ENCODE assay signal across 8 cellular contexts in genomic region chr3:123028233-123028828, GRCh38. TPM values are rescaled to one million over a fixed set of nuclear protein-coding genes. Genes with fewer than 3 reads are reported as not detected.
DNase-seq lines count a peak whose midpoint lies in the region; ATAC-seq and TF ChIP-seq lines count a peak whose summit lies in the region.

No MANE protein-coding gene starts in this region.

- peak overlapping the region; percentile 68 for H3K4me3 ChIP-seq in CD4-positive, CD25-positive, alpha-beta regulatory T cell (ENCODE audit: low read depth, low read length)
- H3K4me3 ChIP-seq in HEK293 (ENCODE audit: low read depth, low read length) (peak overlapping the region; percentile 47), fibroblast of pulmonary artery (replicated peaks; ENCODE audit: low read depth, low read length) (peak overlapping the region; percentile 45), vagina (peak overlapping the region; percentile 42 to 60)

- peak in 2 of 3 donors; percentile 24 to 54 for DNase-seq in CD4-positive, CD25-positive, alpha-beta regulatory T cell
- DNase-seq in NCI-H446 (lab: John Stamatoyannopoulos, UW): peak; percentile 64 to 79
- DNase-seq in activated T-cell treated with anti-CD3 and anti-CD28 coated beads, Interleukin-2, amount 50 U/mL, for 4 hours: no peak
- DNase-seq in fibroblast of pulmonary artery (ENCODE audit: low read depth): peak; percentile 81
- peak; percentile 44 for DNase-seq in naive B cell
- DNase-seq in vagina (ENCODE audit: extremely low spot score in 2 of 2): no peak

- peaks cover 6 to 21% (median 7%) of the 10 kb centered on the region in 4 donors for H3K4me1 Mint-ChIP-seq in CD4-positive, CD25-positive, alpha-beta regulatory T cell
- H3K4me1 Mint-ChIP-seq in activated T-cell treated with anti-CD3 and anti-CD28 coated beads, Interleukin-2, amount 50 U/mL, for 4 hours (ENCODE audit: low read depth): peaks cover 18% of the 10 kb centered on the region
- H3K4me1 Mint-ChIP-seq in naive B cell: peaks cover 16 to 25% (median 16%) of the 10 kb centered on the region in 3 donors

- peak overlapping the region; percentile 76 to 94 (median 86) for H3K4me3 Mint-ChIP-seq in CD4-positive, CD25-positive, alpha-beta regulatory T cell
- peak overlapping the region; percentile 83 for H3K4me3 Mint-ChIP-seq in activated T-cell treated with anti-CD3 and anti-CD28 coated beads, Interleukin-2, amount 50 U/mL, for 4 hours
- H3K4me3 Mint-ChIP-seq in naive B cell: peak overlapping the region; percentile 70 to 93 (median 91)

- no peak overlapping the region for H3K27ac Mint-ChIP-seq in CD4-positive, CD25-positive, alpha-beta regulatory T cell
- peak overlapping the region in 2 of 6 donors; percentile 23 to 77 for H3K27ac Mint-ChIP-seq in naive B cell

- no peaks in the 10 kb centered on the region for H3K36me3 Mint-ChIP-seq in CD4-positive, CD25-positive, alpha-beta regulatory T cell
- no peaks in the 10 kb centered on the region for H3K36me3 Mint-ChIP-seq in activated T-cell treated with anti-CD3 and anti-CD28 coated beads, Interleukin-2, amount 50 U/mL, for 4 hours (ENCODE audit: insufficient read depth)
- H3K36me3 Mint-ChIP-seq in naive B cell: peaks cover 0 to 7% of the 10 kb centered on the region in 2 donors

- CTCF ChIA-PET in HEK293 (lab: Yijun Ruan, JAX): interaction anchor here (0.5 to 8.6 kb wide), 22 partner anchors 10 to 570 kb away, joined by 3 to 84 read pairs (median 3); no protein-coding TSS in a partner anchor

- H3K27ac ChIP-seq in CD4-positive, CD25-positive, alpha-beta regulatory T cell (ENCODE audit: insufficient read depth, low read length, poor library complexity, severe bottlenecking): no peak overlapping the region
- H3K27ac ChIP-seq in HEK293 (ENCODE audit: extremely low read depth, low read depth, low read length): peak overlapping the region; percentile 61
- H3K27ac ChIP-seq in vagina: peak overlapping the region; percentile 3

- POLR2A ChIA-PET in HEK293 (lab: Yijun Ruan, JAX): interaction anchor here (0.7 to 1.6 kb wide), 2 partner anchors 82 to 513 kb away, joined by 3 to 4 read pairs; partner anchors contain the start of gene KPNA1

- H3K9me3 ChIP-seq in CD4-positive, CD25-positive, alpha-beta regulatory T cell (ENCODE audit: control insufficient read depth in 2 of 2, low read length in 2 of 2): peaks cover 0 to 2% of the 10 kb centered on the region in 2 experiments
- H3K9me3 ChIP-seq in HEK293 (ENCODE audit: control insufficient read depth, insufficient read depth, low read depth, low read length) (no peaks in the 10 kb centered on the region), vagina (no peaks in the 10 kb centered on the region)

- TF ChIP-seq CTCF in HEK293 (tag by site-specific recombination; IDR thresholded peaks at IDR 0.05): peak; percentile 61
- TF ChIP-seq CTCF in fibroblast of pulmonary artery (IDR thresholded peaks at IDR 0.05; ENCODE audit: low read length, missing control alignments): peak; percentile 51
- peak; percentile 6 to 39 (median 23) for TF ChIP-seq CTCF in vagina (IDR thresholded peaks at IDR 0.05)

- H3K4me1 ChIP-seq in CD4-positive, CD25-positive, alpha-beta regulatory T cell (ENCODE audit: control insufficient read depth, insufficient read depth, low read length, poor library complexity, severe bottlenecking): peaks cover 22% of the 10 kb centered on the region
- H3K4me1 ChIP-seq in HEK293 (ENCODE audit: control insufficient read depth, insufficient read depth, low read length) (0 out of 2 replicates have a peak, but pooled peaks cover 3% of the 10 kb centered on the region), vagina (peaks cover 23% of the 10 kb centered on the region)

- no peak for TF ChIP-seq POLR2A in vagina (IDR thresholded peaks at IDR 0.05)

- peaks cover 0 to 2% (median 0%) of the 10 kb centered on the region in 7 donors for H3K9me3 Mint-ChIP-seq in CD4-positive, CD25-positive, alpha-beta regulatory T cell
- H3K9me3 Mint-ChIP-seq in activated T-cell treated with anti-CD3 and anti-CD28 coated beads, Interleukin-2, amount 50 U/mL, for 4 hours: no peaks in the 10 kb centered on the region
- no peaks in the 10 kb centered on the region for H3K9me3 Mint-ChIP-seq in naive B cell

- H3K27me3 ChIP-seq in CD4-positive, CD25-positive, alpha-beta regulatory T cell (ENCODE audit: control insufficient read depth, insufficient read depth, low read length): peaks cover 55% of the 10 kb centered on the region
- no peaks in the 10 kb centered on the region for H3K27me3 ChIP-seq in vagina

- peak in 1 of 2 donors; percentile 26 for ATAC-seq in CD4-positive, CD25-positive, alpha-beta regulatory T cell (ENCODE audit: low read depth in 2 of 2)
- peak; percentile 32 to 41 for ATAC-seq in activated T-cell treated with anti-CD3 and anti-CD28 coated beads, Interleukin-2, amount 50 U/mL, for 4 hours
- ATAC-seq in naive B cell (ENCODE audit: low read depth in 2 of 2): peak; percentile 36 to 37
- ATAC-seq in HG03520 (IDR thresholded peaks at IDR 0.05; ENCODE audit: unreplicated experiment): no peak

- no peaks in the 10 kb centered on the region for H3K36me3 ChIP-seq in CD4-positive, CD25-positive, alpha-beta regulatory T cell (ENCODE audit: control insufficient read depth, insufficient read depth, low read length)
- H3K36me3 ChIP-seq in HEK293 (ENCODE audit: control insufficient read depth in 2 of 2, insufficient read depth in 1 of 2, low read length in 2 of 2) (no peaks in the 10 kb centered on the region), vagina (no peaks in the 10 kb centered on the region)

- intact Hi-C loops in vagina (cut with DNase I): loop anchor here (5.0 kb wide), 1 partner anchor 86 kb away; no protein-coding TSS in a partner anchor

- peaks cover 35% of the 10 kb centered on the region for H3K27me3 Mint-ChIP-seq in CD4-positive, CD25-positive, alpha-beta regulatory T cell
- peaks cover 58% of the 10 kb centered on the region for H3K27me3 Mint-ChIP-seq in activated T-cell treated with anti-CD3 and anti-CD28 coated beads, Interleukin-2, amount 50 U/mL, for 4 hours (ENCODE audit: low read depth)
- peaks cover 13 to 51% (median 29%) of the 10 kb centered on the region in 3 donors for H3K27me3 Mint-ChIP-seq in naive B cell

TF ChIP-seq in HEK293, 187 proteins besides CTCF, POLR2A, EP300 and RAD21 (continues in another document):
- TF ChIP-seq ZNF548 (tag by site-specific recombination; IDR thresholded peaks at IDR 0.05) (no peak), ZNF558 (tag by site-specific recombination; IDR thresholded peaks at IDR 0.05) (peak; percentile 81), ZNF629 (tag by site-specific recombination; IDR thresholded peaks at IDR 0.05) (peak; percentile 53), ZNF2 (tag by site-specific recombination; IDR thresholded peaks at IDR 0.05) (0 out of 2 replicates have a peak, but pooled peaks have one; percentile 10), ZNF664 (tag by site-specific recombination; IDR thresholded peaks at IDR 0.05) (0 out of 2 replicates have a peak, but pooled peaks have one; percentile 27), ZNF639 (tag by site-specific recombination; IDR thresholded peaks at IDR 0.05) (0 out of 2 replicates have a peak, but pooled peaks have one; percentile 31), ZNF157 (tag by site-specific recombination; IDR thresholded peaks at IDR 0.05) (no peak), GLIS1 (tag by site-specific recombination; IDR thresholded peaks at IDR 0.05) (peak; percentile 53), ZNF366 (tag by site-specific recombination; conservative IDR thresholded peaks at IDR 0.05) (peak; percentile 76), ZNF48 (tag by site-specific recombination; IDR thresholded peaks at IDR 0.05) (no peak), ZNF341 (tag by site-specific recombination; IDR thresholded peaks at IDR 0.05; ENCODE audit: low read depth) (peak; percentile 57), ZBTB17 (tag by site-specific recombination; IDR thresholded peaks at IDR 0.05) (peak; percentile 77), GLIS2 (tag by site-specific recombination; IDR thresholded peaks at IDR 0.05) (no peak), ZNF18 (tag by site-specific recombination; IDR thresholded peaks at IDR 0.05) (no peak), ZNF133 (tag by site-specific recombination; IDR thresholded peaks at IDR 0.05) (no peak), ZFP69B (tag by site-specific recombination; IDR thresholded peaks at IDR 0.05) (peak; percentile 56; the same call in 1 of the 2 replicates)

RNA-seq across cellular contexts. Expression of gene SEMA5B, which starts 0.8 kb away (rescaled TPM):
- total RNA-seq in CD4-positive, CD25-positive, alpha-beta regulatory T cell: not detected
- polyA plus RNA-seq in CD4-positive, CD25-positive, alpha-beta regulatory T cell: under 1 TPM in 1 of 4 donors, not detected in 3; 0.50 TPM
- total RNA-seq in activated T-cell treated with anti-CD3 and anti-CD28 coated beads, Interleukin-2, amount 50 U/mL, for 4 hours: not detected
- not detected for polyA plus RNA-seq in naive B cell (ENCODE audit: low read depth in 6 of 6)
- 0.25 TPM for total RNA-seq in vagina

RNA-seq across cellular contexts. Expression of gene PDIA5, which starts 38.5 kb away (rescaled TPM):
- 1.3 TPM for total RNA-seq in CD4-positive, CD25-positive, alpha-beta regulatory T cell
- polyA plus RNA-seq in CD4-positive, CD25-positive, alpha-beta regulatory T cell: 1 to 10 TPM in 3 of 4 donors, under 1 TPM in 1; 0.92 to 2.6 (median 1.4) TPM
- 10 to 100 TPM; 29.6 to 35.3 (median 33.1) TPM for total RNA-seq in activated T-cell treated with anti-CD3 and anti-CD28 coated beads, Interleukin-2, amount 50 U/mL, for 4 hours
- 1 to 10 TPM; 1.7 to 4.4 (median 2.2) TPM for polyA plus RNA-seq in naive B cell (ENCODE audit: low read depth in 6 of 6)
- 18.9 TPM for total RNA-seq in vagina

Comparison
In these comparisons a context has a peak if more than half of its experiments do, and no peak if none do; other contexts are left out.
1. DNase-seq: peak in CD4-positive, CD25-positive, alpha-beta regulatory T cell (2 of 3), NCI-H446 (2 of 2), fibroblast of pulmonary artery (single experiment) and naive B cell (single experiment); none in activated T-cell treated with anti-CD3 and anti-CD28 coated beads, Interleukin-2, amount 50 U/mL, for 4 hours (single experiment) and vagina (0 of 2).
2. Peak in every context shown above with its lines, with median percentiles within 50 percentile points of each other: H3K4me3 ChIP-seq, H3K4me3 Mint-ChIP-seq and CTCF ChIP-seq.